15 cellular contexts compared by ENCODE assay signal in the genomic region with DNA sequence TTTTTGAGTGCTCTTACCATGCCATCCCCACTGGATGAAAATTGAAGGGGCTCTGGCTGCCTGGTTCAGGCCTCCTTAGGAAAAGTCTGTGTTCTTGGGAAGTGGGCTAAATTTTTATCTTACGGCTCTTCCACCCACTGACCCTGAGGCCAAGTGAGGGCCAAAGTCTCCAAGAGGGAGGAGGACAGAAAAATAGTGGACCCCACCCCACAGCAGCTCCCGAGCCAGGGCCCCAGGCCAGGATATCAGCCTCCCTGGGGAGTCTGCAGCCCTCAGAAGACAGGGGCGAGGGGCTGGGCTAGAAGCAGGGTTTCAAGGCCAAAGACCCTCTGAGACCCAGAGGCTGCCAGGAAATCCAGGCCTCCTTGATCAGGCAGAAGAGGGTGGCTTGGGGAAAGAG.
DNase-seq lines count a peak whose midpoint lies in the region; ATAC-seq and TF ChIP-seq lines count a peak whose summit lies in the region.
"Had no signal": no experiment of that assay in that cellular context is flagged by ENCODE, and none has a peak within 500 bp of the region (broad histone marks: within the 10 kb centered on the region; RNA-seq: fewer than 3 reads in every experiment).

No MANE protein-coding gene starts in this region.

- WGBS in HUES64 = 55% methylated on average over 3 of the region's 3 CpGs
- WGBS in esophagus muscularis mucosa = 89% methylated on average over 3 of the region's 3 CpGs
- 42% methylated on average over 3 of the region's 3 CpGs for WGBS in testis, 2 donors

- H3K27ac Mint-ChIP-seq in nephron = peak overlapping the region; percentile 93 to 98 (median 98)
- H3K27ac Mint-ChIP-seq: activated CD8-positive, alpha-beta T cell treated with anti-CD3 and anti-CD28 coated beads for 36 hours; IgD-negative memory B cell; natural killer cell treated with Interleukin-12 subunit alpha and Interleukin-12 subunit beta and Interleukin-15 and Interleukin-18, amount 100 ng/mL, for 72 hours had no signal

- no peaks in the 10 kb centered on the region for H3K36me3 Mint-ChIP-seq in nephron (ENCODE audit: low read depth)
- H3K36me3 Mint-ChIP-seq: IgD-negative memory B cell; natural killer cell treated with Interleukin-12 subunit alpha and Interleukin-12 subunit beta and Interleukin-15 and Interleukin-18, amount 100 ng/mL, for 72 hours had no signal

- peaks cover 87% of the 10 kb centered on the region for H3K4me1 Mint-ChIP-seq in nephron

- peak overlapping the region; percentile 64 to 75 (median 68) for H3K4me3 Mint-ChIP-seq in nephron
- H3K4me3 Mint-ChIP-seq: activated CD8-positive, alpha-beta T cell treated with anti-CD3 and anti-CD28 coated beads for 36 hours; IgD-negative memory B cell; natural killer cell treated with Interleukin-12 subunit alpha and Interleukin-12 subunit beta and Interleukin-15 and Interleukin-18, amount 100 ng/mL, for 72 hours had no signal

- H3K27ac ChIP-seq in HUES64 (ENCODE audit: low read depth, low read length) = peak overlapping the region; percentile 97
- H3K27ac ChIP-seq in esophagus muscularis mucosa (replicated peaks in 1 of 4) = peak overlapping the region; percentile 70 to 77 (median 73)
- peak overlapping the region; percentile 10 to 69 for H3K27ac ChIP-seq in testis
- H3K27ac ChIP-seq: foreskin keratinocyte had no signal

- no peaks in the 10 kb centered on the region for H3K9me3 Mint-ChIP-seq in nephron
- H3K9me3 Mint-ChIP-seq: activated CD8-positive, alpha-beta T cell treated with anti-CD3 and anti-CD28 coated beads for 36 hours; IgD-negative memory B cell; natural killer cell treated with Interleukin-12 subunit alpha and Interleukin-12 subunit beta and Interleukin-15 and Interleukin-18, amount 100 ng/mL, for 72 hours had no signal

- H3K4me1 ChIP-seq in HUES64 (ENCODE audit: insufficient read depth, low read length) = peaks cover 90% of the 10 kb centered on the region
- H3K4me1 ChIP-seq in esophagus muscularis mucosa = peaks cover 36 to 56% (median 53%) of the 10 kb centered on the region in 4 donors
- H3K4me1 ChIP-seq in testis = peaks cover 40% of the 10 kb centered on the region
- H3K4me1 ChIP-seq: foreskin keratinocyte had no signal

- no peaks in the 10 kb centered on the region for H3K36me3 ChIP-seq in HUES64 (ENCODE audit: insufficient read depth, low read length)
- no peaks in the 10 kb centered on the region for H3K36me3 ChIP-seq in esophagus muscularis mucosa
- no peaks in the 10 kb centered on the region for H3K36me3 ChIP-seq in testis (ENCODE audit: low read depth, missing control alignments)
- H3K36me3 ChIP-seq: BE2C had no signal

- TF ChIP-seq CTCF in esophagus muscularis mucosa (IDR thresholded peaks at IDR 0.05) = no peak
- no peak for TF ChIP-seq CTCF in nephron (IDR thresholded peaks at IDR 0.05; ENCODE audit: unreplicated experiment in 3 of 3)
- TF ChIP-seq CTCF in testis (IDR thresholded peaks at IDR 0.05) = no peak

- H3K27me3 ChIP-seq in HUES64 (ENCODE audit: insufficient read depth, low read length) (no peaks in the 10 kb centered on the region), esophagus muscularis mucosa (no peaks in the 10 kb centered on the region), testis (no peaks in the 10 kb centered on the region)
- H3K27me3 ChIP-seq: BE2C, foreskin keratinocyte had no signal

- intact Hi-C loops in esophagus muscularis mucosa (cut with DNase I) (loop anchor here (5.0 kb wide), 1 partner anchor 158 kb away; the partner anchor contains the start of gene ZNF423), testis (cut with DNase I; ENCODE audit: low total_unique reads) (loop anchor here (10.0 kb wide), 1 partner anchor 45 kb away; no protein-coding TSS in a partner anchor)

- H3K9ac ChIP-seq in HUES64 (ENCODE audit: low read depth, low read length) = peak overlapping the region; percentile 42; the same call in 1 of the 2 replicates

- H3K27me3 Mint-ChIP-seq in nephron (ENCODE audit: low read depth) = no peaks in the 10 kb centered on the region

- TF ChIP-seq POLR2A in esophagus muscularis mucosa (IDR thresholded peaks at IDR 0.05; ENCODE audit: low read depth) = no peak
- TF ChIP-seq POLR2A in testis (IDR thresholded peaks at IDR 0.05) = no peak

- no peaks in the 10 kb centered on the region for H3K9me3 ChIP-seq in HUES64 (ENCODE audit: insufficient read depth, low read depth, low read length)
- H3K9me3 ChIP-seq in esophagus muscularis mucosa = no peaks in the 10 kb centered on the region
- no peaks in the 10 kb centered on the region for H3K9me3 ChIP-seq in testis
- H3K9me3 ChIP-seq: BE2C had no signal

- TF ChIP-seq EP300 in esophagus muscularis mucosa (IDR thresholded peaks at IDR 0.05) = no peak

- DNase-seq in esophagus muscularis mucosa (ENCODE audit: extremely low spot score) (no peak), testis (no peak), NCI-H1092 treated with DMSO at 0.1 percent for 48 hours (lab: John Stamatoyannopoulos, UW) (no peak), LoVo (ENCODE audit: low spot score) (no peak)
- DNase-seq in activated CD4-positive, alpha-beta T cell treated with anti-CD3 and anti-CD28 coated beads for 1 hour = no peak
- DNase-seq: activated CD8-positive, alpha-beta T cell treated with anti-CD3 and anti-CD28 coated beads for 36 hours; effector CD8-positive, alpha-beta T cell; foreskin keratinocyte; stimulated activated CD4-positive, alpha-beta T cell treated with anti-CD3 and anti-CD28 coated beads, Interleukin-12 subunit alpha, Interleukin-12 subunit beta, amount 100 ng/mL, for 4 hours had no signal

- H3K4me3 ChIP-seq in HUES64 (ENCODE audit: low read length) (no peak overlapping the region), esophagus muscularis mucosa (no peak overlapping the region), testis (no peak overlapping the region)

- ATAC-seq in GM18519 (IDR thresholded peaks at IDR 0.05; ENCODE audit: low FRiP score, unreplicated experiment) = no peak
- ATAC-seq: activated CD8-positive, alpha-beta T cell treated with anti-CD3 and anti-CD28 coated beads for 36 hours; foreskin keratinocyte; natural killer cell treated with Interleukin-12 subunit alpha and Interleukin-12 subunit beta and Interleukin-15 and Interleukin-18, amount 100 ng/mL, for 72 hours had no signal

Comparison
In these comparisons a context has a peak if more than half of its experiments do, and no peak if none do; other contexts are left out.
1. H3K27ac ChIP-seq: peak in every context shown above with its lines; median percentile 97 in HUES64; 73 in esophagus muscularis mucosa; 40 in testis.